8 cellular contexts compared by ENCODE assay signal in genomic region chr11:78417888-78418583, GRCh38. TPM values are rescaled to one million over a fixed set of nuclear protein-coding genes. Genes with fewer than 3 reads are reported as not detected.
A peak's percentile ranks its signal among the peaks of the same experiment; 100 is the strongest.
DNase-seq lines count a peak whose midpoint lies in the region; ATAC-seq and TF ChIP-seq lines count a peak whose summit lies in the region.

No MANE protein-coding gene starts in this region.

- no peaks in the 10 kb centered on the region for H3K36me3 Mint-ChIP-seq in activated naive CD4-positive, alpha-beta T cell treated with anti-CD3 and anti-CD28 coated beads, Interleukin-2, amount 50 U/mL, for 24 hours
- no peaks in the 10 kb centered on the region for H3K36me3 Mint-ChIP-seq in osteocyte (ENCODE audit: unreplicated experiment)

- in situ Hi-C loops in SK-MEL-5 (cut with HindIII; ENCODE audit: low pct_unique_long_range_greater_than_20kb, low sequenced_read_pairs), result no loop called here

- H3K4me1 ChIP-seq in thoracic aorta (ENCODE audit: control insufficient read depth in 1 of 2, low read depth in 2 of 2), result peaks cover 13 to 54% of the 10 kb centered on the region in 2 donors

- H3K4me3 ChIP-seq in thoracic aorta, result peak overlapping the region; percentile 92

- ATAC-seq in GM21737 (IDR thresholded peaks at IDR 0.05; ENCODE audit: unreplicated experiment) (peak; percentile 55), thoracic aorta (ENCODE audit: insufficient number of reproducible peaks, low FRiP score, low read depth) (no peak)

- DNase-seq in DMS79 treated with DMSO at 0.1 percent for 48 hours (lab: John Stamatoyannopoulos, UW), result peak; percentile 86
- peak; percentile 70 for DNase-seq in LHCN-M2 (ENCODE audit: low read depth)
- DNase-seq in SK-MEL-5 (ENCODE audit: low read depth, low spot score), result peak; percentile 69
- peak; percentile 34 to 93 (median 85) for DNase-seq in head of caudate nucleus
- DNase-seq in osteocyte (ENCODE audit: extremely low spot score, unreplicated experiment), result peak; percentile 92
- DNase-seq in thoracic aorta (ENCODE audit: low spot score), result no peak

- intact Hi-C loops in head of caudate nucleus (cut with DNase I), result loop anchor here (5.0 to 10.0 kb wide), 3 partner anchors 86 to 191 kb away; partner anchors contain the start of gene NARS2

- no peaks in the 10 kb centered on the region for H3K9me3 Mint-ChIP-seq in activated naive CD4-positive, alpha-beta T cell treated with anti-CD3 and anti-CD28 coated beads, Interleukin-2, amount 50 U/mL, for 24 hours
- no peaks in the 10 kb centered on the region for H3K9me3 Mint-ChIP-seq in osteocyte (ENCODE audit: unreplicated experiment)

- peaks cover 17% of the 10 kb centered on the region for H3K27me3 Mint-ChIP-seq in activated naive CD4-positive, alpha-beta T cell treated with anti-CD3 and anti-CD28 coated beads, Interleukin-2, amount 50 U/mL, for 24 hours
- no peaks in the 10 kb centered on the region for H3K27me3 Mint-ChIP-seq in osteocyte (ENCODE audit: unreplicated experiment)

- no peaks in the 10 kb centered on the region for H3K27me3 ChIP-seq in thoracic aorta (replicated peaks; ENCODE audit: insufficient read depth)

- H3K27ac ChIP-seq in thoracic aorta, result peak overlapping the region; percentile 90

- no peak overlapping the region for H3K27ac Mint-ChIP-seq in activated naive CD4-positive, alpha-beta T cell treated with anti-CD3 and anti-CD28 coated beads, Interleukin-2, amount 50 U/mL, for 24 hours
- peak overlapping the region; percentile 53 for H3K27ac Mint-ChIP-seq in osteocyte (ENCODE audit: unreplicated experiment)

- peaks cover 25% of the 10 kb centered on the region for H3K4me1 Mint-ChIP-seq in activated naive CD4-positive, alpha-beta T cell treated with anti-CD3 and anti-CD28 coated beads, Interleukin-2, amount 50 U/mL, for 24 hours
- H3K4me1 Mint-ChIP-seq in osteocyte (ENCODE audit: unreplicated experiment), result peaks cover 33% of the 10 kb centered on the region

- no peaks in the 10 kb centered on the region for H3K36me3 ChIP-seq in thoracic aorta

- TF ChIP-seq CTCF in osteocyte (IDR thresholded peaks at IDR 0.05) (peak; percentile 26), thoracic aorta (IDR thresholded peaks at IDR 0.05) (no peak)

- H3K9me3 ChIP-seq in thoracic aorta, result no peaks in the 10 kb centered on the region

- H3K4me3 Mint-ChIP-seq in activated naive CD4-positive, alpha-beta T cell treated with anti-CD3 and anti-CD28 coated beads, Interleukin-2, amount 50 U/mL, for 24 hours, result peak overlapping the region; percentile 77
- peak overlapping the region; percentile 79 for H3K4me3 Mint-ChIP-seq in osteocyte (ENCODE audit: unreplicated experiment)

RNA-seq across cellular contexts. Expression of gene GAB2, which starts 0.4 kb away (rescaled TPM):
- total RNA-seq in LHCN-M2 (2014; rRNA removed) (8.1 and 12.8 TPM in 2 replicates), osteocyte (11.4 TPM in 2 replicates), thoracic aorta (10 to 100 TPM; 65.4 to 91.5 TPM)
- polyA plus RNA-seq in LHCN-M2 (2012), result 8.7 TPM
- 38.9 and 42.3 TPM in 2 replicates for total RNA-seq in SK-MEL-5 (2014; rRNA removed; shearing (Covaris generic))
- polyA plus RNA-seq in SK-MEL-5 (2015; cell fraction: cytosol; rRNA removed), result 37.9 and 49.5 TPM in 2 replicates
- polyA plus RNA-seq in SK-MEL-5 (2015; cell fraction: nucleus; rRNA removed), result 37.2 and 45.8 TPM in 2 replicates
